In the genomic region with DNA sequence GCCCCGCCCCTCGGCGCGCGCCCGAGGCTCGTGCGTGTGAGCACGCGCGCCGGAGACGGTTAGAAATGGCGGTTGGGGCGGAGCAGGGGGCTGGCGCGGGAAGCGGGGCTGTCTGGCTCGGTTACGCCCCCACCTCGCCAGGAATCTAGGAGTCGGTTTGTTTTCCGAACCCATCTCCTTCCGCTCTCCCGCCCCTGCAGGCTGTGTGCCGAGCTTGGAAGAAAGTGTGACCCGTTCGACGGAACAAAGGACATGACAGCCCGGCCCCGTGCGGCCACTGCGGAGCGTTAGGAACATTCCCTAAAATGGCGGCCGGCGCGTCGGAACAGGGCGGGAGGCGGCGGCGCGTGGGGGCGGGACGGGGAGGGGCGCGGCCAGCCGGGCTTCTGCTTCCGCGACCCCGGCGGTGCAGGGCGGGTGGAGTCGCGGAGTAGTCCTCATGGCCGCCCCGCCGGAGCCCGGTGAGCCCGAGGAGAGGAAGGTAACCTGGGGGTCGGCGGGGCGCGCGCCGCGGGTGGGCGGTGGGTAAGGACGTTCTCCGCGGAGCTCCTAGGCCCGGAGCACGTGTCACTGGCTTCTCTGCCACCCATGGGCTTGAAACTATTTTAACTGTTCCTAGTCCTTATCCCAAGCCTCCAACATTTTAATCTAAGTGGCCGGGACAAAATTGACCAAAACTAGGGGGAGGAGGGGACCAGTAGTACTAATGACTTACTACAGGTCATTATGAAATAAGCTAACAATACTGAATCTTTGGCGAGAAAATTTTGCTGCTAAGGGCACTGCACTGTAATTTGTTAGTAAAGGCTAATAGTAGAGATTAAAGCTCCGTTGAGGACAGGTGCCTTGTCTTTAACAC, we compare ENCODE assay signal across 1 cellular context.
TF ChIP-seq lines count a peak whose summit lies in the region.

A gene with protein sequence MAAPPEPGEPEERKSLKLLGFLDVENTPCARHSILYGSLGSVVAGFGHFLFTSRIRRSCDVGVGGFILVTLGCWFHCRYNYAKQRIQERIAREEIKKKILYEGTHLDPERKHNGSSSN (plus strand): TSS at position 383 of the 859 bp plus-strand sequence. CDS start 57 bp downstream, at position 440.

TF ChIP-seq in K562, 482 proteins besides CTCF, POLR2A, EP300 and RAD21 (continued from another document and continues in another):
- no peak for TF ChIP-seq ESRRA (IDR thresholded peaks at IDR 0.05; ENCODE audit: borderline replicate concordance, low read depth)
- TF ChIP-seq, protein P1, sequence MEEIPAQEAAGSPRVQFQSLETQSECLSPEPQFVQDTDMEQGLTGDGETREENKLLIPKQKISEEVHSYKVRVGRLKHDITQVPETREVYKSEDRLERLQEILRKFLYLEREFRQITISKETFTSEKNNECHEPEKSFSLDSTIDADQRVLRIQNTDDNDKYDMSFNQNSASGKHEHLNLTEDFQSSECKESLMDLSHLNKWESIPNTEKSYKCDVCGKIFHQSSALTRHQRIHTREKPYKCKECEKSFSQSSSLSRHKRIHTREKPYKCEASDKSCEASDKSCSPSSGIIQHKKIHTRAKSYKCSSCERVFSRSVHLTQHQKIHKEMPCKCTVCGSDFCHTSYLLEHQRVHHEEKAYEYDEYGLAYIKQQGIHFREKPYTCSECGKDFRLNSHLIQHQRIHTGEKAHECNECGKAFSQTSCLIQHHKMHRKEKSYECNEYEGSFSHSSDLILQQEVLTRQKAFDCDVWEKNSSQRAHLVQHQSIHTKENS (CRISPR knock-in tag; IDR thresholded peaks at IDR 0.05), result peak; percentile 4
- peak; percentile 96 for TF ChIP-seq SUPT5H (IDR thresholded peaks at IDR 0.05)
- no peak for TF ChIP-seq CBX5 (IDR thresholded peaks at IDR 0.05; ENCODE audit: borderline replicate concordance, low read depth)
- TF ChIP-seq SIX5 (IDR thresholded peaks at IDR 0.05; ENCODE audit: borderline replicate concordance in 1 of 2, insufficient read depth in 1 of 2, low read depth in 1 of 2, low read length in 2 of 2), result no peak
- TF ChIP-seq BCOR (IDR thresholded peaks at IDR 0.05), result no peak
- no peak for TF ChIP-seq ZBTB8A (IDR thresholded peaks at IDR 0.05; ENCODE audit: partially characterized antibody)
- TF ChIP-seq MAZ (CRISPR knock-in tag; conservative IDR thresholded peaks at IDR 0.05 in 1 of 2, IDR thresholded peaks at IDR 0.05 in 1 of 2), result peak; percentile 87 to 96
- peak; percentile 55 for TF ChIP-seq HDAC3 (IDR thresholded peaks at IDR 0.05; ENCODE audit: borderline replicate concordance, partially characterized antibody)
- TF ChIP-seq ADNP (tag; IDR thresholded peaks at IDR 0.05), result no peak
- peak; percentile 79 for TF ChIP-seq PTBP1 (IDR thresholded peaks at IDR 0.05; ENCODE audit: low read depth, low read length)
- no peak for TF ChIP-seq EHMT2 (IDR thresholded peaks at IDR 0.05)
- no peak for TF ChIP-seq ZNF133 (CRISPR knock-in tag; IDR thresholded peaks at IDR 0.05)
- TF ChIP-seq MXI1 (IDR thresholded peaks at IDR 0.05; ENCODE audit: low read depth, low read length), result peak; percentile 76; the same call in 1 of the 2 replicates
- TF ChIP-seq, protein P2, sequence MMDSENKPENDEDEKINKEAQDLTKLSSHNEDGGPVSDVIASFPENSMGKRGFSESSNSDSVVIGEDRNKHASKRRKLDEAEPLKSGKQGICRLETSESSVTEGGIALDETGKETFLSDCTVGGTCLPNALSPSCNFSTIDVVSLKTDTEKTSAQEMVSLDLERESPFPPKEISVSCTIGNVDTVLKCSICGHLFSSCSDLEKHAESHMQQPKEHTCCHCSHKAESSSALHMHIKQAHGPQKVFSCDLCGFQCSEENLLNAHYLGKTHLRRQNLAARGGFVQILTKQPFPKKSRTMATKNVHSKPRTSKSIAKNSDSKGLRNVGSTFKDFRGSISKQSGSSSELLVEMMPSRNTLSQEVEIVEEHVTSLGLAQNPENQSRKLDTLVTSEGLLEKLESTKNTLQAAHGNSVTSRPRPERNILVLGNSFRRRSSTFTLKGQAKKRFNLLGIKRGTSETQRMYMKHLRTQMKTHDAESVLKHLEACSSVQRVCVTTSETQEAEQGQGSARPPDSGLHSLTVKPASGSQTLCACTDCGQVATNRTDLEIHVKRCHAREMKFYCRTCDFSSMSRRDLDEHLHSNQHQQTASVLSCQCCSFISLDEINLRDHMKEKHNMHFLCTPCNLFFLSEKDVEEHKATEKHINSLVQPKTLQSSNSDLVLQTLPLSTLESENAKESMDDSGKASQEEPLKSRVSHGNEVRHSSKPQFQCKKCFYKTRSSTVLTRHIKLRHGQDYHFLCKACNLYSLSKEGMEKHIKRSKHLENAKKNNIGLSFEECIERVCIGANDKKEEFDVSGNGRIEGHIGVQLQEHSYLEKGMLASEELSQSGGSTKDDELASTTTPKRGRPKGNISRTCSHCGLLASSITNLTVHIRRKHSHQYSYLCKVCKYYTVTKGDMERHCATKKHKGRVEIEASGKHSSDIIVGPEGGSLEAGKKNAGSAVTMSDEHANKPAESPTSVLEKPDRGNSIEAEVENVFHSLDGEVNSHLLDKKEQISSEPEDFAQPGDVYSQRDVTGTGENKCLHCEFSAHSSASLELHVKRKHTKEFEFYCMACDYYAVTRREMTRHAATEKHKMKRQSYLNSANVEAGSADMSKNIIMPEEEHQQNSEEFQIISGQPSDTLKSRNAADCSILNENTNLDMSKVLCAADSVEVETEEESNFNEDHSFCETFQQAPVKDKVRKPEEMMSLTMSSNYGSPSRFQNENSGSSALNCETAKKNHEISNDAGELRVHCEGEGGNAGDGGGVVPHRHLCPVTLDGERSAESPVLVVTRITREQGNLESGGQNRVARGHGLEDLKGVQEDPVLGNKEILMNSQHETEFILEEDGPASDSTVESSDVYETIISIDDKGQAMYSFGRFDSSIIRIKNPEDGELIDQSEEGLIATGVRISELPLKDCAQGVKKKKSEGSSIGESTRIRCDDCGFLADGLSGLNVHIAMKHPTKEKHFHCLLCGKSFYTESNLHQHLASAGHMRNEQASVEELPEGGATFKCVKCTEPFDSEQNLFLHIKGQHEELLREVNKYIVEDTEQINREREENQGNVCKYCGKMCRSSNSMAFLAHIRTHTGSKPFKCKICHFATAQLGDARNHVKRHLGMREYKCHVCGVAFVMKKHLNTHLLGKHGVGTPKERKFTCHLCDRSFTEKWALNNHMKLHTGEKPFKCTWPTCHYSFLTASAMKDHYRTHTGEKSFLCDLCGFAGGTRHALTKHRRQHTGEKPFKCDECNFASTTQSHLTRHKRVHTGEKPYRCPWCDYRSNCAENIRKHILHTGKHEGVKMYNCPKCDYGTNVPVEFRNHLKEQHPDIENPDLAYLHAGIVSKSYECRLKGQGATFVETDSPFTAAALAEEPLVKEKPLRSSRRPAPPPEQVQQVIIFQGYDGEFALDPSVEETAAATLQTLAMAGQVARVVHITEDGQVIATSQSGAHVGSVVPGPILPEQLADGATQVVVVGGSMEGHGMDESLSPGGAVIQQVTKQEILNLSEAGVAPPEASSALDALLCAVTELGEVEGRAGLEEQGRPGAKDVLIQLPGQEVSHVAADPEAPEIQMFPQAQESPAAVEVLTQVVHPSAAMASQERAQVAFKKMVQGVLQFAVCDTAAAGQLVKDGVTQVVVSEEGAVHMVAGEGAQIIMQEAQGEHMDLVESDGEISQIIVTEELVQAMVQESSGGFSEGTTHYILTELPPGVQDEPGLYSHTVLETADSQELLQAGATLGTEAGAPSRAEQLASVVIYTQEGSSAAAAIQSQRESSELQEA (IDR thresholded peaks at IDR 0.05; ENCODE audit: low read depth), result no peak
- no peak for TF ChIP-seq BRF1 (IDR thresholded peaks at IDR 0.05; ENCODE audit: borderline replicate concordance, extremely low read depth, insufficient read length)
- TF ChIP-seq HNRNPL (IDR thresholded peaks at IDR 0.05; ENCODE audit: low read depth, low read length), result no peak
- TF ChIP-seq, protein P3, sequence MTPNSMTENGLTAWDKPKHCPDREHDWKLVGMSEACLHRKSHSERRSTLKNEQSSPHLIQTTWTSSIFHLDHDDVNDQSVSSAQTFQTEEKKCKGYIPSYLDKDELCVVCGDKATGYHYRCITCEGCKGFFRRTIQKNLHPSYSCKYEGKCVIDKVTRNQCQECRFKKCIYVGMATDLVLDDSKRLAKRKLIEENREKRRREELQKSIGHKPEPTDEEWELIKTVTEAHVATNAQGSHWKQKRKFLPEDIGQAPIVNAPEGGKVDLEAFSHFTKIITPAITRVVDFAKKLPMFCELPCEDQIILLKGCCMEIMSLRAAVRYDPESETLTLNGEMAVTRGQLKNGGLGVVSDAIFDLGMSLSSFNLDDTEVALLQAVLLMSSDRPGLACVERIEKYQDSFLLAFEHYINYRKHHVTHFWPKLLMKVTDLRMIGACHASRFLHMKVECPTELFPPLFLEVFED (CRISPR knock-in tag; conservative IDR thresholded peaks at IDR 0.05), result peak; percentile 79
- TF ChIP-seq, protein P4, sequence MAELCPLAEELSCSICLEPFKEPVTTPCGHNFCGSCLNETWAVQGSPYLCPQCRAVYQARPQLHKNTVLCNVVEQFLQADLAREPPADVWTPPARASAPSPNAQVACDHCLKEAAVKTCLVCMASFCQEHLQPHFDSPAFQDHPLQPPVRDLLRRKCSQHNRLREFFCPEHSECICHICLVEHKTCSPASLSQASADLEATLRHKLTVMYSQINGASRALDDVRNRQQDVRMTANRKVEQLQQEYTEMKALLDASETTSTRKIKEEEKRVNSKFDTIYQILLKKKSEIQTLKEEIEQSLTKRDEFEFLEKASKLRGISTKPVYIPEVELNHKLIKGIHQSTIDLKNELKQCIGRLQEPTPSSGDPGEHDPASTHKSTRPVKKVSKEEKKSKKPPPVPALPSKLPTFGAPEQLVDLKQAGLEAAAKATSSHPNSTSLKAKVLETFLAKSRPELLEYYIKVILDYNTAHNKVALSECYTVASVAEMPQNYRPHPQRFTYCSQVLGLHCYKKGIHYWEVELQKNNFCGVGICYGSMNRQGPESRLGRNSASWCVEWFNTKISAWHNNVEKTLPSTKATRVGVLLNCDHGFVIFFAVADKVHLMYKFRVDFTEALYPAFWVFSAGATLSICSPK (IDR thresholded peaks at IDR 0.05; ENCODE audit: borderline replicate concordance), result no peak
- TF ChIP-seq, protein P5, sequence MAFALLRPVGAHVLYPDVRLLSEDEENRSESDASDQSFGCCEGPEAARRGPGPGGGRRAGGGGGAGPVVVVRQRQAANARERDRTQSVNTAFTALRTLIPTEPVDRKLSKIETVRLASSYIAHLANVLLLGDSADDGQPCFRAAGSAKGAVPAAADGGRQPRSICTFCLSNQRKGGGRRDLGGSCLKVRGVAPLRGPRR (CRISPR knock-in tag; IDR thresholded peaks at IDR 0.05), result no peak
- TF ChIP-seq, protein P6, sequence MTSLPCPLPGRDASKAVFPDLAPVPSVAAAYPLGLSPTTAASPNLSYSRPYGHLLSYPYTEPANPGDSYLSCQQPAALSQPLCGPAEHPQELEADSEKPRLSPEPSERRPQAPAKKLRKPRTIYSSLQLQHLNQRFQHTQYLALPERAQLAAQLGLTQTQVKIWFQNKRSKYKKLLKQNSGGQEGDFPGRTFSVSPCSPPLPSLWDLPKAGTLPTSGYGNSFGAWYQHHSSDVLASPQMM (CRISPR knock-in tag; IDR thresholded peaks at IDR 0.05), result no peak
- no peak for TF ChIP-seq TCF7 (IDR thresholded peaks at IDR 0.05; ENCODE audit: borderline replicate concordance)
- peak; percentile 67 for TF ChIP-seq ZFX (CRISPR knock-in tag; IDR thresholded peaks at IDR 0.05)
- no peak for TF ChIP-seq FOXP1 (CRISPR knock-in tag; IDR thresholded peaks at IDR 0.05)
- TF ChIP-seq SMAD2 (IDR thresholded peaks at IDR 0.05; ENCODE audit: low read depth, low read length), result no peak
- TF ChIP-seq ETV1 (tag; conservative IDR thresholded peaks at IDR 0.05; ENCODE audit: low read depth), result peak; percentile 2; the same call in 1 of the 2 replicates
- TF ChIP-seq, protein P7, sequence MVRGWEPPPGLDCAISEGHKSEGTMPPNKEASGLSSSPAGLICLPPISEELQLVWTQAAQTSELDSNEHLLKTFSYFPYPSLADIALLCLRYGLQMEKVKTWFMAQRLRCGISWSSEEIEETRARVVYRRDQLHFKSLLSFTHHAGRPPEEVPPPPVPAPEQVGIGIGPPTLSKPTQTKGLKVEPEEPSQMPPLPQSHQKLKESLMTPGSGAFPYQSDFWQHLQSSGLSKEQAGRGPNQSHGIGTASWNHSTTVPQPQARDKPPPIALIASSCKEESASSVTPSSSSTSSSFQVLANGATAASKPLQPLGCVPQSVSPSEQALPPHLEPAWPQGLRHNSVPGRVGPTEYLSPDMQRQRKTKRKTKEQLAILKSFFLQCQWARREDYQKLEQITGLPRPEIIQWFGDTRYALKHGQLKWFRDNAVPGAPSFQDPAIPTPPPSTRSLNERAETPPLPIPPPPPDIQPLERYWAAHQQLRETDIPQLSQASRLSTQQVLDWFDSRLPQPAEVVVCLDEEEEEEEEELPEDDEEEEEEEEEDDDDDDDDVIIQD (CRISPR knock-in tag; IDR thresholded peaks at IDR 0.05), result no peak
- TF ChIP-seq, protein P8, sequence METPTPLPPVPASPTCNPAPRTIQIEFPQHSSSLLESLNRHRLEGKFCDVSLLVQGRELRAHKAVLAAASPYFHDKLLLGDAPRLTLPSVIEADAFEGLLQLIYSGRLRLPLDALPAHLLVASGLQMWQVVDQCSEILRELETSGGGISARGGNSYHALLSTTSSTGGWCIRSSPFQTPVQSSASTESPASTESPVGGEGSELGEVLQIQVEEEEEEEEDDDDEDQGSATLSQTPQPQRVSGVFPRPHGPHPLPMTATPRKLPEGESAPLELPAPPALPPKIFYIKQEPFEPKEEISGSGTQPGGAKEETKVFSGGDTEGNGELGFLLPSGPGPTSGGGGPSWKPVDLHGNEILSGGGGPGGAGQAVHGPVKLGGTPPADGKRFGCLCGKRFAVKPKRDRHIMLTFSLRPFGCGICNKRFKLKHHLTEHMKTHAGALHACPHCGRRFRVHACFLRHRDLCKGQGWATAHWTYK (CRISPR knock-in tag; IDR thresholded peaks at IDR 0.05), result peak; percentile 16; the same call in 1 of the 2 replicates
- TF ChIP-seq TSC22D4 (tag; IDR thresholded peaks at IDR 0.05), result no peak
- TF ChIP-seq CBX1 (IDR thresholded peaks at IDR 0.05; ENCODE audit: low read depth), result peak; percentile 78; the same call in 1 of the 2 replicates
- TF ChIP-seq ILF3 (IDR thresholded peaks at IDR 0.05; ENCODE audit: borderline replicate concordance), result 0 out of 2 replicates have a peak, but pooled peaks have one; percentile 80
- no peak for TF ChIP-seq MAFG (tag; conservative IDR thresholded peaks at IDR 0.05)
- peak; percentile 65 for TF ChIP-seq OTX1 (CRISPR knock-in tag; IDR thresholded peaks at IDR 0.05)
- peak; percentile 39; the same call in 1 of the 2 replicates for TF ChIP-seq PML (IDR thresholded peaks at IDR 0.05; ENCODE audit: low read length)
- no peak for TF ChIP-seq CHD4 (IDR thresholded peaks at IDR 0.05; ENCODE audit: insufficient read depth, insufficient replicate concordance, low read depth, low read length, poor library complexity, severe bottlenecking)
- no peak for TF ChIP-seq POLR3G (IDR thresholded peaks at IDR 0.05; ENCODE audit: extremely low read depth, insufficient read length, insufficient replicate concordance)
- TF ChIP-seq, protein P9, sequence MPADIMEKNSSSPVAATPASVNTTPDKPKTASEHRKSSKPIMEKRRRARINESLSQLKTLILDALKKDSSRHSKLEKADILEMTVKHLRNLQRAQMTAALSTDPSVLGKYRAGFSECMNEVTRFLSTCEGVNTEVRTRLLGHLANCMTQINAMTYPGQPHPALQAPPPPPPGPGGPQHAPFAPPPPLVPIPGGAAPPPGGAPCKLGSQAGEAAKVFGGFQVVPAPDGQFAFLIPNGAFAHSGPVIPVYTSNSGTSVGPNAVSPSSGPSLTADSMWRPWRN (IDR thresholded peaks at IDR 0.05; ENCODE audit: low read depth), result peak; percentile 42; the same call in 1 of the 2 replicates
- no peak for TF ChIP-seq ZNF263 (CRISPR knock-in tag; IDR thresholded peaks at IDR 0.05; ENCODE audit: borderline replicate concordance)
- TF ChIP-seq CBFA2T2 (conservative IDR thresholded peaks at IDR 0.05), result no peak
- no peak for TF ChIP-seq U2AF2 (optimal IDR thresholded peaks at IDR 0.05; ENCODE audit: low read depth, low read length)
- TF ChIP-seq BRCA1 (IDR thresholded peaks at IDR 0.05), result no peak
- TF ChIP-seq BRCA1 (CRISPR knock-in tag; IDR thresholded peaks at IDR 0.05), result no peak
